8 cellular contexts compared by ENCODE assay signal in genomic region chr9:137406876-137407589, GRCh38. TPM values are rescaled to one million over a fixed set of nuclear protein-coding genes. Genes with fewer than 3 reads are reported as not detected.
DNase-seq lines count a peak whose midpoint lies in the region; ATAC-seq and TF ChIP-seq lines count a peak whose summit lies in the region.

No MANE protein-coding gene starts in this region.

- intact Hi-C loops in left ventricle myocardium inferior (cut with micrococcal nuclease): loop anchor here (5.0 kb wide), 1 partner anchor 110 kb away; no protein-coding TSS in a partner anchor

- ATAC-seq in GM21423 (IDR thresholded peaks at IDR 0.05; ENCODE audit: unreplicated experiment): no peak

- H3K4me3 ChIP-seq in BJ (ENCODE audit: low read depth, low read length) (peak overlapping the region; percentile 39), HEK293 (ENCODE audit: low read depth, low read length) (peak overlapping the region; percentile 30), left ventricle myocardium inferior (peak overlapping the region; percentile 65)

- POLR2A ChIA-PET in BJ (lab: Charles Lee): no interaction called here
- POLR2A ChIA-PET in HEK293 (lab: Yijun Ruan, JAX): no interaction called here

- peaks cover 3% of the 10 kb centered on the region; the same call in 1 of the 2 replicates for H3K4me1 ChIP-seq in HEK293 (ENCODE audit: control insufficient read depth, insufficient read depth, low read length)
- H3K4me1 ChIP-seq in left ventricle myocardium inferior: peaks cover 56% of the 10 kb centered on the region

- DNase-seq in BJ (ENCODE audit: low read depth) (no peak), SK-N-DZ (ENCODE audit: low spot score) (peak; percentile 76), amniotic epithelial cell (ENCODE audit: low read depth) (peak; percentile 49), left ventricle myocardium inferior (peak; percentile 72), pulmonary artery endothelial cell (ENCODE audit: low read depth, low spot score) (peak; percentile 40), NCI-H1105 (lab: John Stamatoyannopoulos, UW) (no peak)

- no peaks in the 10 kb centered on the region for H3K27me3 ChIP-seq in BJ (ENCODE audit: control insufficient read depth, insufficient read depth, low read length)
- H3K27me3 ChIP-seq in left ventricle myocardium inferior (ENCODE audit: low read depth): no peaks in the 10 kb centered on the region

- TF ChIP-seq CTCF in BJ (IDR thresholded peaks at IDR 0.05; ENCODE audit: insufficient read depth, low read depth, low read length): peak; percentile 57
- 0 out of 2 replicates have a peak, but pooled peaks have one; percentile 28 for TF ChIP-seq CTCF in HEK293 (tag by site-specific recombination; IDR thresholded peaks at IDR 0.05)
- TF ChIP-seq CTCF in left ventricle myocardium inferior (IDR thresholded peaks at IDR 0.05; ENCODE audit: borderline replicate concordance): peak; percentile 93

- H3K36me3 ChIP-seq in BJ (ENCODE audit: control insufficient read depth, insufficient read depth, low read length): no peaks in the 10 kb centered on the region
- H3K36me3 ChIP-seq in HEK293 (ENCODE audit: control insufficient read depth in 2 of 2, insufficient read depth in 1 of 2, low read length in 2 of 2): no peaks in the 10 kb centered on the region
- H3K36me3 ChIP-seq in left ventricle myocardium inferior: no peaks in the 10 kb centered on the region

- CTCF ChIA-PET in BJ (lab: Yijun Ruan, JAX) (interaction anchor here (1.1 kb wide), 1 partner anchor 11 kb away, joined by 4 read pairs; no protein-coding TSS in a partner anchor), HEK293 (lab: Yijun Ruan, JAX) (interaction anchor here (0.7 to 1.1 kb wide), 3 partner anchors 17 to 120 kb away, joined by 3 to 4 read pairs (median 4); no protein-coding TSS in a partner anchor)

- H3K27ac ChIP-seq in HEK293 (ENCODE audit: extremely low read depth, low read depth, low read length) (no peak overlapping the region; the same call in 1 of the 2 replicates), left ventricle myocardium inferior (replicated peaks) (peak overlapping the region; percentile 72)

- H3K9me3 ChIP-seq in HEK293 (ENCODE audit: control insufficient read depth, insufficient read depth, low read depth, low read length) (no peaks in the 10 kb centered on the region), left ventricle myocardium inferior (replicated peaks) (no peaks in the 10 kb centered on the region)

TF ChIP-seq in HEK293, 187 proteins besides CTCF, POLR2A, EP300 and RAD21 (continues in another document):
- TF ChIP-seq EGR2 (tag by site-specific recombination; IDR thresholded peaks at IDR 0.05; ENCODE audit: low read depth) (0 out of 2 replicates have a peak, but pooled peaks have one; percentile 37), MEIS1 (CRISPR knock-in tag; IDR thresholded peaks at IDR 0.05; ENCODE audit: borderline replicate concordance) (no peak), ZNF2 (tag by site-specific recombination; IDR thresholded peaks at IDR 0.05) (no peak), ZNF354C (tag by site-specific recombination; IDR thresholded peaks at IDR 0.05; ENCODE audit: borderline replicate concordance, low read depth) (no peak), ZNF521 (tag by site-specific recombination; IDR thresholded peaks at IDR 0.05) (no peak), ZNF571 (tag by site-specific recombination; IDR thresholded peaks at IDR 0.05) (no peak), PRDM6 (tag by site-specific recombination; IDR thresholded peaks at IDR 0.05) (no peak), ZEB2 (tag by site-specific recombination; IDR thresholded peaks at IDR 0.05) (no peak), ZNF423 (tag by site-specific recombination; IDR thresholded peaks at IDR 0.05) (no peak), PRDM2 (tag by site-specific recombination; IDR thresholded peaks at IDR 0.05; ENCODE audit: borderline replicate concordance) (no peak), ZNF366 (tag by site-specific recombination; conservative IDR thresholded peaks at IDR 0.05) (no peak), ZNF335 (tag by site-specific recombination; conservative IDR thresholded peaks at IDR 0.05) (no peak; the same call in 1 of the 2 replicates), ZNF311 (tag by site-specific recombination; IDR thresholded peaks at IDR 0.05; ENCODE audit: borderline replicate concordance) (no peak), ZNF433 (tag by site-specific recombination; IDR thresholded peaks at IDR 0.05; ENCODE audit: low read depth) (no peak), ZNF155 (tag by site-specific recombination; IDR thresholded peaks at IDR 0.05) (no peak), ZIC2 (tag by site-specific recombination; IDR thresholded peaks at IDR 0.05) (peak; percentile 73; the same call in 1 of the 2 replicates), GLIS1 (tag by site-specific recombination; IDR thresholded peaks at IDR 0.05) (peak; percentile 90)

RNA-seq across cellular contexts. Expression of gene EXD3, which starts 15.9 kb away (rescaled TPM):
- polyA plus RNA-seq in BJ (2011; rRNA removed): 4.9 and 5.4 TPM in 2 replicates
- polyA minus RNA-seq in BJ (2011; rRNA and poly(A)+ RNA removed): 2.2 and 3.3 TPM in 2 replicates
- 6.3 and 12.0 TPM in 2 replicates for polyA plus RNA-seq in SK-N-DZ (2014; cell fraction: cytosol; rRNA removed)
- polyA plus RNA-seq in SK-N-DZ (2014; cell fraction: nucleus; rRNA removed): 51.9 and 63.3 TPM in 2 replicates
- total RNA-seq in left ventricle myocardium inferior (9.2 TPM), pulmonary artery endothelial cell (14.2 and 24.3 TPM in 2 replicates)

RNA-seq across cellular contexts. Expression of gene NOXA1, which starts 16.2 kb away (rescaled TPM):
- 0.20 and 0.32 TPM in 2 replicates for polyA plus RNA-seq in BJ (2011; rRNA removed)
- not detected in 2 replicates for polyA minus RNA-seq in BJ (2011; rRNA and poly(A)+ RNA removed)
- 0.05 TPM in 1 of 2 replicates, not detected in the other for polyA plus RNA-seq in SK-N-DZ (2014; cell fraction: cytosol; rRNA removed)
- 0.95 and 1.3 TPM in 2 replicates for polyA plus RNA-seq in SK-N-DZ (2014; cell fraction: nucleus; rRNA removed)
- 2.0 TPM for total RNA-seq in left ventricle myocardium inferior
- 0.11 and 0.66 TPM in 2 replicates for total RNA-seq in pulmonary artery endothelial cell

RNA-seq across cellular contexts. Expression of gene ENTPD8, which starts 34.1 kb away (rescaled TPM):
- not detected in 2 replicates for polyA plus RNA-seq in BJ (2011; rRNA removed)
- polyA minus RNA-seq in BJ (2011; rRNA and poly(A)+ RNA removed): not detected in 2 replicates
- polyA plus RNA-seq in SK-N-DZ (2014; cell fraction: cytosol; rRNA removed): 1.6 TPM in 1 of 2 replicates, not detected in the other
- 0.67 and 0.70 TPM in 2 replicates for polyA plus RNA-seq in SK-N-DZ (2014; cell fraction: nucleus; rRNA removed)
- total RNA-seq in left ventricle myocardium inferior (not detected), pulmonary artery endothelial cell (0.04 and 0.07 TPM in 2 replicates)

RNA-seq across cellular contexts. Expression of gene NSMF, which starts 52.1 kb away (rescaled TPM):
- 21.5 and 35.7 TPM in 2 replicates for polyA plus RNA-seq in BJ (2011; rRNA removed)
- polyA minus RNA-seq in BJ (2011; rRNA and poly(A)+ RNA removed): 11.0 and 23.6 TPM in 2 replicates
- polyA plus RNA-seq in SK-N-DZ (2014; cell fraction: cytosol; rRNA removed): 70.9 and 72.1 TPM in 2 replicates
- 252 and 303 TPM in 2 replicates for polyA plus RNA-seq in SK-N-DZ (2014; cell fraction: nucleus; rRNA removed)
- 9.8 TPM for total RNA-seq in left ventricle myocardium inferior
- total RNA-seq in pulmonary artery endothelial cell: 20.6 and 23.9 TPM in 2 replicates

Comparison
In these comparisons a context has a peak if more than half of its experiments do, and no peak if none do; other contexts are left out.
1. DNase-seq: peak in SK-N-DZ (single experiment), amniotic epithelial cell (single experiment), left ventricle myocardium inferior (single experiment) and pulmonary artery endothelial cell (single experiment); none in BJ (single experiment) and NCI-H1105 (single experiment).
2. CTCF ChIP-seq: peak in every context shown above with its lines; median percentile 93 in left ventricle myocardium inferior; 57 in BJ; 28 in HEK293.
3. Peak in every context shown above with its lines, with median percentiles within 50 percentile points of each other: H3K4me3 ChIP-seq.